2 cellular contexts compared by ENCODE assay signal in the genomic region with DNA sequence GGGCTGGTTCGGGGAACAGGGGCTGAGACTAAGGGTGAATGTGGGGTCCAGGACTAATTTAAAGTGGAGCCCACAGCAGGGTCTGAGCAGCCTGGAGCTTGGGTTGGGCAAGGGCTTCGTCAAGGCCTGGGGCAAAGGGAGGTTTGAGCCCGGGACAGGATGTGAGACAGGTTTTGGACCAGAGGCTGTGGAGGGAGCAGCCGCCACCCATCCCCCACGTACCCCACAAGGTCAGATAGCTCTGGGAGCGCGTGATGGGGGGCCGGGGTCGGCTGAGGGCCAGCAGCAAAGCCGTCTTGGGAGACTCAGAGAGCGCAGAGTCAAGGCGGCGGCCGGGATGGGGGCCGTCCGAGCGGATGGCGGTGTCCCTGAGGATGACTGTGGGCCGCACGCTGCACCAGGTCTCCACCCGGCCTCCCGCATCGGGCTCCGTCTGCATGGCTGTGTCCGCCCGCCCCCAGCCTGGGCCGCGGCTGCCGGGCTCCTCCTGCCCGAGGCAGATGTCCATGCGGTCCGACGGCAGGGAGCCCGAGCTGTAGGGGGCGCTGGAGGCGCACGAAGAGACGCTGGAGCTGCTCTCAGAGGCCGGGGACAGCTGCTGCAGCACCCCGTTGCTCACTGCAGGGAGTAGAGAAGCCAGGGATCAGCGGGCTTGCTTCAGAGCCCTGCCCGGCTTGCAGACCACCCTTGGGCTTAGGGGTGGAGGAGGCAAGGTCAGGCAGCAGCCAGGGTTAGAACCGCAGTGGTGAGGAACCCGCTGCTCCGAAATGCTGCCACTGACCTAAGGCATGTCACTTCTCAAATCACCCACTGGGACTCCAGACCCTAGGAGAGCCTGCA.
TF ChIP-seq lines count a peak whose summit lies in the region.

No MANE protein-coding gene starts in this region.

TF ChIP-seq in IMR-90, 13 proteins besides CTCF, POLR2A, EP300 and RAD21:
- TF ChIP-seq, protein P1, sequence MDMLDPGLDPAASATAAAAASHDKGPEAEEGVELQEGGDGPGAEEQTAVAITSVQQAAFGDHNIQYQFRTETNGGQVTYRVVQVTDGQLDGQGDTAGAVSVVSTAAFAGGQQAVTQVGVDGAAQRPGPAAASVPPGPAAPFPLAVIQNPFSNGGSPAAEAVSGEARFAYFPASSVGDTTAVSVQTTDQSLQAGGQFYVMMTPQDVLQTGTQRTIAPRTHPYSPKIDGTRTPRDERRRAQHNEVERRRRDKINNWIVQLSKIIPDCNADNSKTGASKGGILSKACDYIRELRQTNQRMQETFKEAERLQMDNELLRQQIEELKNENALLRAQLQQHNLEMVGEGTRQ (IDR thresholded peaks at IDR 0.05; ENCODE audit: low read depth, low read length) = no peak
- TF ChIP-seq RFX5 (IDR thresholded peaks at IDR 0.05; ENCODE audit: low read depth, low read length) = no peak
- no peak for TF ChIP-seq ELK1 (IDR thresholded peaks at IDR 0.05; ENCODE audit: borderline replicate concordance, low read depth, low read length)
- TF ChIP-seq SMC3 (IDR thresholded peaks at IDR 0.05; ENCODE audit: low read depth, low read length) = peak; percentile 51
- TF ChIP-seq MAZ (IDR thresholded peaks at IDR 0.05; ENCODE audit: borderline replicate concordance, low read depth, low read length) = 0 out of 2 replicates have a peak, but pooled peaks have one; percentile 29
- no peak for TF ChIP-seq MXI1 (IDR thresholded peaks at IDR 0.05; ENCODE audit: borderline replicate concordance, low read depth, low read length)
- TF ChIP-seq CHD1 (IDR thresholded peaks at IDR 0.05; ENCODE audit: low read depth, low read length) = no peak
- TF ChIP-seq BHLHE40 (IDR thresholded peaks at IDR 0.05; ENCODE audit: low read depth, low read length) = no peak
- no peak for TF ChIP-seq RCOR1 (IDR thresholded peaks at IDR 0.05; ENCODE audit: insufficient replicate concordance, low read length)

TF ChIP-seq in SK-N-SH, 30 proteins besides CTCF, POLR2A, EP300 and RAD21:
- TF ChIP-seq RXRA (IDR thresholded peaks at IDR 0.05; ENCODE audit: borderline replicate concordance, low read depth) (no peak), RFX5 (IDR thresholded peaks at IDR 0.05; ENCODE audit: low read length) (no peak), NFIC (IDR thresholded peaks at IDR 0.05; ENCODE audit: borderline replicate concordance) (no peak), GABPA (IDR thresholded peaks at IDR 0.05; ENCODE audit: low read depth) (no peak), MAX (IDR thresholded peaks at IDR 0.05; ENCODE audit: low read depth) (peak; percentile 72), MXI1 (IDR thresholded peaks at IDR 0.05; ENCODE audit: low read depth, low read length) (peak; percentile 62), ZBTB33 (IDR thresholded peaks at IDR 0.05; ENCODE audit: borderline replicate concordance, low read depth) (no peak), CHD2 (IDR thresholded peaks at IDR 0.05; ENCODE audit: low read length, partially characterized antibody) (no peak), RCOR1 (IDR thresholded peaks at IDR 0.05; ENCODE audit: low read length) (0 out of 2 replicates have a peak, but pooled peaks have one; percentile 33), SMC3 (IDR thresholded peaks at IDR 0.05; ENCODE audit: low read depth, low read length) (peak; percentile 55), MEF2A (IDR thresholded peaks at IDR 0.05; ENCODE audit: borderline replicate concordance, low read depth) (no peak), REST (IDR thresholded peaks at IDR 0.05; ENCODE audit: low read depth, low read length) (no peak), FOSL2 (IDR thresholded peaks at IDR 0.05; ENCODE audit: borderline replicate concordance, low read depth) (no peak), TCF12 (IDR thresholded peaks at IDR 0.05) (0 out of 2 replicates have a peak, but pooled peaks have one; percentile 11), NRF1 (IDR thresholded peaks at IDR 0.05; ENCODE audit: low read depth, low read length) (no peak), YY1 (IDR thresholded peaks at IDR 0.05; ENCODE audit: low read depth) (no peak), EZH2phosphoT487 (IDR thresholded peaks at IDR 0.05; ENCODE audit: borderline replicate concordance, low read depth) (no peak), JUND (IDR thresholded peaks at IDR 0.05) (no peak), SIN3A (IDR thresholded peaks at IDR 0.05; ENCODE audit: borderline replicate concordance, low read depth, low read length) (peak; percentile 76; the same call in 1 of the 2 replicates), FOXJ3 (CRISPR knock-in tag; IDR thresholded peaks at IDR 0.05) (no peak), IRF3 (IDR thresholded peaks at IDR 0.05; ENCODE audit: low read depth, low read length) (no peak), TAF1 (IDR thresholded peaks at IDR 0.05; ENCODE audit: borderline replicate concordance, low read depth, low read length) (no peak)
- TF ChIP-seq, protein P2, sequence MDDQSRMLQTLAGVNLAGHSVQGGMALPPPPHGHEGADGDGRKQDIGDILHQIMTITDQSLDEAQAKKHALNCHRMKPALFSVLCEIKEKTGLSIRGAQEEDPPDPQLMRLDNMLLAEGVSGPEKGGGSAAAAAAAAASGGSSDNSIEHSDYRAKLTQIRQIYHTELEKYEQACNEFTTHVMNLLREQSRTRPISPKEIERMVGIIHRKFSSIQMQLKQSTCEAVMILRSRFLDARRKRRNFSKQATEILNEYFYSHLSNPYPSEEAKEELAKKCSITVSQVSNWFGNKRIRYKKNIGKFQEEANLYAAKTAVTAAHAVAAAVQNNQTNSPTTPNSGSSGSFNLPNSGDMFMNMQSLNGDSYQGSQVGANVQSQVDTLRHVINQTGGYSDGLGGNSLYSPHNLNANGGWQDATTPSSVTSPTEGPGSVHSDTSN (IDR thresholded peaks at IDR 0.05) = no peak
- TF ChIP-seq, protein P1 (IDR thresholded peaks at IDR 0.05; ENCODE audit: borderline replicate concordance, low read depth, low read length) = no peak
